12 cellular contexts compared by ENCODE assay signal in the genomic region with DNA sequence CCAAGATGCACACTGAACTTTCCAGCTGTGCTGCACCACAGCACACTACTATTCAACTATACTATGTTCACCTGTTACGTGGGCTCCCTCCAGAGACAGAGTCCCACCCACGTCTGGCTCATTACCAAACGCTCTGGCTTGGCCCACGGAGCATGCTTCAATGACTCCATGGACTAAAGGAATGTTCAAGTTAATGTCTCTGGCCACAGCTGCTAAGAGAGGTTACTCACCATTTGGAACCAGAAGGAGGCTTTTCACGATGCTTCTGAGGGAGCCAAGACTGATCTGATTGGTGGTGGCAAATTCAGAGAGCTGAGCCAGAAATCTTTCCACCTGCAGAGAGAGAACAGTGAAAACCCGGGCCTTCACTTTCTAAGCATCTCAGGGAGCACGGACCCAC. TPM values are rescaled to one million over a fixed set of nuclear protein-coding genes. Genes with fewer than 3 reads are reported as not detected.
DNase-seq lines count a peak whose midpoint lies in the region; ATAC-seq and TF ChIP-seq lines count a peak whose summit lies in the region.
"Had no signal": no experiment of that assay in that cellular context is flagged by ENCODE, and none has a peak within 500 bp of the region (broad histone marks: within the 10 kb centered on the region; RNA-seq: fewer than 3 reads in every experiment).

No MANE protein-coding gene starts in this region.

- H3K79me2 ChIP-seq in DND-41 (ENCODE audit: insufficient read depth, low read length) (peaks cover 22% of the 10 kb centered on the region), fibroblast of lung (ENCODE audit: control insufficient read depth, insufficient read depth, low read length) (peaks cover 6% of the 10 kb centered on the region), Karpas-422 (ENCODE audit: low read length) (no peaks in the 10 kb centered on the region)

- no peak overlapping the region for H3K23ac ChIP-seq in neuronal stem cell (ENCODE audit: low read depth, low read length, poor library complexity)

- ATAC-seq in DND-41 (ENCODE audit: insufficient read depth, low read depth): no peak
- peak; percentile 68; the same call in 1 of the 2 replicates for ATAC-seq in Panc1

- no peak overlapping the region for H3K4ac ChIP-seq in neuronal stem cell (ENCODE audit: low read length)

- intact Hi-C loops in Panc1 (cut with micrococcal nuclease; ENCODE audit: unreplicated experiment): no loop called here

- no peaks in the 10 kb centered on the region for H3K27me3 ChIP-seq in DND-41 (ENCODE audit: insufficient read depth, low read length, poor library complexity)
- no peaks in the 10 kb centered on the region for H3K27me3 ChIP-seq in Panc1 (ENCODE audit: control insufficient read depth, insufficient read depth, low read length)
- no peaks in the 10 kb centered on the region for H3K27me3 ChIP-seq in fibroblast of lung (ENCODE audit: control insufficient read depth, insufficient read depth, low read length)
- H3K27me3 ChIP-seq in Karpas-422 (ENCODE audit: low read length): no peaks in the 10 kb centered on the region
- no peaks in the 10 kb centered on the region for H3K27me3 ChIP-seq in neuronal stem cell (ENCODE audit: control insufficient read depth in 3 of 3, insufficient read depth in 3 of 3, low read depth in 1 of 3, low read length in 3 of 3)
- H3K27me3 ChIP-seq: vagina had no signal

- H3K9ac ChIP-seq in DND-41 (ENCODE audit: low read depth, low read length) (no peak overlapping the region), fibroblast of lung (ENCODE audit: insufficient read depth, low read length) (no peak overlapping the region), Karpas-422 (ENCODE audit: low read length) (no peak overlapping the region), neuronal stem cell (ENCODE audit: low read depth, low read length, poor library complexity) (no peak overlapping the region)

- no peak overlapping the region for H2BK15ac ChIP-seq in neuronal stem cell (ENCODE audit: low read length)

- no peak overlapping the region for H3K14ac ChIP-seq in neuronal stem cell (ENCODE audit: low read length)

- H3K4me3 ChIP-seq in DND-41 (ENCODE audit: low read depth in 1 of 2, low read length in 2 of 2): no peak overlapping the region
- no peak overlapping the region for H3K4me3 ChIP-seq in Panc1 (ENCODE audit: low read depth in 2 of 2, low read length in 2 of 2)
- no peak overlapping the region for H3K4me3 ChIP-seq in fibroblast of lung (replicated peaks in 1 of 4; ENCODE audit: control extremely low read depth in 1 of 4, insufficient read depth in 1 of 4, low read depth in 3 of 4, low read length in 4 of 4)
- H3K4me3 ChIP-seq in Karpas-422 (ENCODE audit: low read length): no peak overlapping the region
- no peak overlapping the region for H3K4me3 ChIP-seq in neuronal stem cell (ENCODE audit: low read length in 2 of 2)
- H3K4me3 ChIP-seq: vagina had no signal

- DNase-seq in DND-41 (no peak), Panc1 (ENCODE audit: low read depth, low spot score) (no peak), fibroblast of lung (ENCODE audit: low read depth in 2 of 2) (peak; percentile 76 to 97), putamen (ENCODE audit: low spot score) (peak; percentile 24), Karpas-422 (no peak), neuronal stem cell (ENCODE audit: low spot score) (no peak), NCI-H1092 treated with DMSO at 0.1 percent for 48 hours (lab: John Stamatoyannopoulos, UW) (no peak)
- no peak for DNase-seq in stimulated activated CD4-positive, alpha-beta T cell treated with anti-CD3 and anti-CD28 coated beads, Interleukin-4, amount 100 ng/mL, for 24 hours
- DNase-seq: activated CD8-positive, alpha-beta memory T cell treated with anti-CD3 and anti-CD28 coated beads, Interleukin-2, amount 50 U/mL, for 4 hours had no signal

- H4K91ac ChIP-seq in neuronal stem cell (ENCODE audit: low read depth, low read length, poor library complexity): no peak overlapping the region

- no peak overlapping the region for H3K18ac ChIP-seq in neuronal stem cell (ENCODE audit: low read length)

- POLR2A ChIA-PET in Panc1 (lab: Charles Lee): no interaction called here

- WGBS in neuronal stem cell (ENCODE audit: extremely low coverage in 2 of 2, insufficient read length in 2 of 2, insufficient replicate concordance in 1 of 2), 2 donors: no CpG with 5 or more reads among the region's 7 CpGs

- 0 out of 2 replicates have a peak overlapping the region, but pooled peaks have one; percentile 11 for H3K27ac ChIP-seq in DND-41 (ENCODE audit: low read length)
- H3K27ac ChIP-seq in Panc1 (ENCODE audit: low read length): no peak overlapping the region
- no peak overlapping the region for H3K27ac ChIP-seq in fibroblast of lung (ENCODE audit: insufficient read depth, low read length)
- H3K27ac ChIP-seq in Karpas-422 (ENCODE audit: low read length): no peak overlapping the region
- no peak overlapping the region for H3K27ac ChIP-seq in neuronal stem cell (replicated peaks; ENCODE audit: low read length)
- H3K27ac ChIP-seq: vagina had no signal

- no peaks in the 10 kb centered on the region for H3K9me3 ChIP-seq in DND-41 (ENCODE audit: insufficient read depth, low read length, severe bottlenecking)
- H3K9me3 ChIP-seq in Panc1 (ENCODE audit: control insufficient read depth, insufficient read depth, low read depth, low read length): no peaks in the 10 kb centered on the region
- H3K9me3 ChIP-seq in fibroblast of lung (ENCODE audit: control insufficient read depth, insufficient read depth, low read depth, low read length): no peaks in the 10 kb centered on the region
- no peaks in the 10 kb centered on the region for H3K9me3 ChIP-seq in Karpas-422 (ENCODE audit: low read length)
- H3K9me3 ChIP-seq in neuronal stem cell (replicated peaks in 1 of 2; ENCODE audit: control insufficient read depth in 2 of 2, insufficient read depth in 1 of 2, low read depth in 1 of 2, low read length in 2 of 2): no peaks in the 10 kb centered on the region
- H3K9me3 ChIP-seq: vagina had no signal

- H3K4me1 ChIP-seq in DND-41 (ENCODE audit: insufficient read depth, low read length) (no peaks in the 10 kb centered on the region), Panc1 (ENCODE audit: control insufficient read depth, insufficient read depth, low read length) (0 out of 2 replicates have a peak, but pooled peaks cover 3% of the 10 kb centered on the region), fibroblast of lung (ENCODE audit: control insufficient read depth, extremely low read depth, insufficient read depth, low read length) (peaks cover 13% of the 10 kb centered on the region), Karpas-422 (ENCODE audit: low read length) (peaks cover 6% of the 10 kb centered on the region; the same call in 1 of the 2 replicates), neuronal stem cell (ENCODE audit: control insufficient read depth in 2 of 2, insufficient read depth in 1 of 2, low read depth in 1 of 2, low read length in 2 of 2) (no peaks in the 10 kb centered on the region)

- H4K8ac ChIP-seq in neuronal stem cell (ENCODE audit: low read depth, low read length): no peak overlapping the region

- H3K4me2 ChIP-seq in DND-41 (ENCODE audit: insufficient read depth, low read length): no peak overlapping the region
- H3K4me2 ChIP-seq in fibroblast of lung (ENCODE audit: extremely low read depth, insufficient read depth, low read length): no peak overlapping the region
- H3K4me2 ChIP-seq in Karpas-422 (ENCODE audit: low read depth, low read length, poor library complexity, severe bottlenecking): no peak overlapping the region
- H3K4me2 ChIP-seq in neuronal stem cell (ENCODE audit: insufficient read depth, low read length, poor library complexity, severe bottlenecking): no peak overlapping the region

- no peak overlapping the region for H2AK5ac ChIP-seq in neuronal stem cell (ENCODE audit: low read depth, low read length)

- in situ Hi-C loops in Panc1 (cut with HindIII; ENCODE audit: low pct_unique_long_range_greater_than_20kb, low sequenced_read_pairs): no loop called here

- H4K20me1 ChIP-seq in DND-41 (ENCODE audit: insufficient read depth, low read length): no peaks in the 10 kb centered on the region; the same call in 1 of the 2 replicates
- no peaks in the 10 kb centered on the region for H4K20me1 ChIP-seq in fibroblast of lung (ENCODE audit: control insufficient read depth, extremely low read depth, insufficient read depth, low read length)
- no peaks in the 10 kb centered on the region for H4K20me1 ChIP-seq in Karpas-422 (ENCODE audit: insufficient read depth, low read depth, low read length)

- H2BK120ac ChIP-seq in neuronal stem cell (ENCODE audit: low read depth, low read length): no peak overlapping the region

- TF ChIP-seq CTCF in DND-41 (IDR thresholded peaks at IDR 0.05; ENCODE audit: borderline replicate concordance, extremely low read depth, low read length, poor library complexity, severe bottlenecking) (no peak), Panc1 (IDR thresholded peaks at IDR 0.05) (no peak), fibroblast of lung (conservative IDR thresholded peaks at IDR 0.05 in 1 of 2, IDR thresholded peaks at IDR 0.05 in 1 of 2; ENCODE audit: low read depth in 1 of 2, low read length in 2 of 2) (no peak)

- BruUV-seq in Panc1 (replicated peaks; lab: Mats Ljungman, UMichigan): no TSS peak

- CTCF ChIA-PET in Panc1 (lab: Charles Lee): interaction anchor here (1.1 kb wide), 1 partner anchor 50 kb away, joined by 3 read pairs; no protein-coding TSS in a partner anchor

- H2AFZ ChIP-seq in DND-41 (ENCODE audit: low read depth, low read length): no peak overlapping the region
- H2AFZ ChIP-seq in fibroblast of lung (ENCODE audit: low read length): no peak overlapping the region
- H2AFZ ChIP-seq in Karpas-422 (ENCODE audit: low read length): no peak overlapping the region
- no peak overlapping the region for H2AFZ ChIP-seq in neuronal stem cell (ENCODE audit: low read length)

- H3K79me1 ChIP-seq in neuronal stem cell (ENCODE audit: low read depth, low read length): no peaks in the 10 kb centered on the region

- no peak overlapping the region for H2BK12ac ChIP-seq in neuronal stem cell (ENCODE audit: low read length)

- H2BK5ac ChIP-seq in neuronal stem cell (ENCODE audit: low read length): no peak overlapping the region

- H3K36me3 ChIP-seq in DND-41 (ENCODE audit: insufficient read depth, low read length) (peaks cover 43% of the 10 kb centered on the region), Panc1 (ENCODE audit: control insufficient read depth, insufficient read depth, low read length) (no peaks in the 10 kb centered on the region), fibroblast of lung (ENCODE audit: control insufficient read depth, insufficient read depth, low read length) (peaks cover 2% of the 10 kb centered on the region), Karpas-422 (ENCODE audit: insufficient read depth, low read length) (no peaks in the 10 kb centered on the region), neuronal stem cell (replicated peaks in 1 of 2; ENCODE audit: control insufficient read depth in 2 of 2, insufficient read depth in 2 of 2, low read length in 2 of 2) (peaks cover 0 to 19% of the 10 kb centered on the region in 2 donors)

- no peaks in the 10 kb centered on the region for H3K9me2 ChIP-seq in Karpas-422 (replicated peaks; ENCODE audit: insufficient read depth, low read length)

RNA-seq across cellular contexts. Expression of a gene that starts 15.6 kb away (rescaled TPM):
- 24.8 TPM for total RNA-seq in Panc1 (2021; ENCODE audit: unreplicated experiment)
- 23.3 TPM for polyA plus RNA-seq in Panc1 (2012; ENCODE audit: insufficient read length)
- total RNA-seq in fibroblast of lung: 26.7 and 39.6 TPM in 2 replicates
- polyA plus RNA-seq in fibroblast of lung: 68.5 and 70.0 TPM in 2 replicates
- polyA plus RNA-seq in fibroblast of lung (2012): 71.4 and 74.3 TPM in 2 replicates
- 18.9 and 42.9 TPM in 2 replicates for polyA minus RNA-seq in fibroblast of lung (ENCODE audit: low replicate concordance)
- 16.7 and 20.5 TPM in 2 replicates for total RNA-seq in Karpas-422 (2014; rRNA removed; shearing (Covaris generic); ENCODE audit: low replicate concordance)
- 37.3 TPM for polyA plus RNA-seq in neuronal stem cell (2013, experiment 1 of 2)
- polyA plus RNA-seq in neuronal stem cell (2013, experiment 2 of 2): 36.0 TPM

RNA-seq across cellular contexts. Expression of a gene that starts 34.5 kb away (rescaled TPM):
- 3.5 TPM for total RNA-seq in Panc1 (2021; ENCODE audit: unreplicated experiment)
- 2.1 TPM for polyA plus RNA-seq in Panc1 (2012; ENCODE audit: insufficient read length)
- total RNA-seq in fibroblast of lung: 1.5 and 3.1 TPM in 2 replicates
- polyA plus RNA-seq in fibroblast of lung: 1.1 and 1.6 TPM in 2 replicates
- 1.4 and 1.7 TPM in 2 replicates for polyA plus RNA-seq in fibroblast of lung (2012)
- 1.1 and 1.2 TPM in 2 replicates for polyA minus RNA-seq in fibroblast of lung (ENCODE audit: low replicate concordance)
- 0.63 and 1.0 TPM in 2 replicates for total RNA-seq in Karpas-422 (2014; rRNA removed; shearing (Covaris generic); ENCODE audit: low replicate concordance)
- 47.1 TPM for polyA plus RNA-seq in neuronal stem cell (2013, experiment 1 of 2)
- polyA plus RNA-seq in neuronal stem cell (2013, experiment 2 of 2): 47.3 TPM
- polyA plus RNA-seq: IgD-negative memory B cell had no signal

RNA-seq across cellular contexts. Expression of a gene that starts 53.9 kb away (rescaled TPM):
- total RNA-seq in Panc1 (2021; ENCODE audit: unreplicated experiment) (not detected), fibroblast of lung (under 0.01 TPM in 2 replicates)
- polyA plus RNA-seq in Panc1 (2012; ENCODE audit: insufficient read length): not detected
- polyA plus RNA-seq in fibroblast of lung: 0.03 TPM in 1 of 2 replicates, not detected in the other
- 0.07 TPM in 1 of 2 replicates, not detected in the other for polyA plus RNA-seq in fibroblast of lung (2012)
- 0.19 and 0.24 TPM in 2 replicates for polyA minus RNA-seq in fibroblast of lung (ENCODE audit: low replicate concordance)
- total RNA-seq in Karpas-422 (2014; rRNA removed; shearing (Covaris generic); ENCODE audit: low replicate concordance): not detected in 2 replicates
- 0.21 TPM for polyA plus RNA-seq in neuronal stem cell (2013, experiment 1 of 2)
- 0.18 TPM for polyA plus RNA-seq in neuronal stem cell (2013, experiment 2 of 2)
- total RNA-seq: NCI-H460, vagina had no signal

Comparison
In these comparisons a context has a peak if more than half of its experiments do, and no peak if none do; other contexts are left out.
1. DNase-seq: peak in fibroblast of lung (2 of 2) and putamen (single experiment); none in DND-41 (single experiment), Panc1 (single experiment), Karpas-422 (single experiment), neuronal stem cell (single experiment), NCI-H1092 treated with DMSO at 0.1 percent for 48 hours (single experiment) and stimulated activated CD4-positive, alpha-beta T cell treated with anti-CD3 and anti-CD28 coated beads, Interleukin-4, amount 100 ng/mL, for 24 hours (single experiment).